8 cellular contexts compared by ENCODE assay signal in genomic region chr14:96098309-96098998, GRCh38. TPM values are rescaled to one million over a fixed set of nuclear protein-coding genes. Genes with fewer than 3 reads are reported as not detected.
DNase-seq lines count a peak whose midpoint lies in the region; ATAC-seq and TF ChIP-seq lines count a peak whose summit lies in the region.

No MANE protein-coding gene starts in this region.

- no peaks in the 10 kb centered on the region for H3K9me3 ChIP-seq in Caco-2
- H3K9me3 ChIP-seq in breast epithelium: no peaks in the 10 kb centered on the region

- H3K27me3 Mint-ChIP-seq in Caco-2 (ENCODE audit: insufficient read depth, unreplicated experiment) (no peaks in the 10 kb centered on the region), CD14-positive monocyte (ENCODE audit: low read depth in 3 of 3) (peaks cover 3 to 6% (median 4%) of the 10 kb centered on the region in 3 donors)
- H3K27me3 Mint-ChIP-seq in T-helper 2 cell treated with Interferon-gamma antibody and Interleukin-4, amounts not matched to agents 5 μg/mL and 100 μg/mL, for 36 hours (ENCODE audit: low read depth): no peaks in the 10 kb centered on the region

- peak; percentile 69 to 81 for TF ChIP-seq CTCF in Caco-2 (IDR thresholded peaks at IDR 0.05; ENCODE audit: insufficient read depth in 1 of 2, low read depth in 1 of 2, low read length in 1 of 2, severe bottlenecking in 1 of 2, unreplicated experiment in 1 of 2)
- peak in 2 of 3 donors; percentile 52 to 72 for TF ChIP-seq CTCF in breast epithelium (IDR thresholded peaks at IDR 0.05)
- TF ChIP-seq CTCF in CD14-positive monocyte (IDR thresholded peaks at IDR 0.05): no peak

- H3K36me3 Mint-ChIP-seq in Caco-2 (ENCODE audit: insufficient read depth, unreplicated experiment) (no peaks in the 10 kb centered on the region), CD14-positive monocyte (no peaks in the 10 kb centered on the region)
- no peaks in the 10 kb centered on the region for H3K36me3 Mint-ChIP-seq in T-helper 2 cell treated with Interferon-gamma antibody and Interleukin-4, amounts not matched to agents 5 μg/mL and 100 μg/mL, for 36 hours (ENCODE audit: low read depth)

- H3K4me3 Mint-ChIP-seq in Caco-2 (ENCODE audit: unreplicated experiment) (no peak overlapping the region), CD14-positive monocyte (no peak overlapping the region)
- no peak overlapping the region for H3K4me3 Mint-ChIP-seq in T-helper 2 cell treated with Interferon-gamma antibody and Interleukin-4, amounts not matched to agents 5 μg/mL and 100 μg/mL, for 36 hours

- no TSS peak for BruUV-seq in Caco-2 (replicated peaks; lab: Mats Ljungman, UMichigan)

- TF ChIP-seq POLR2A in breast epithelium (IDR thresholded peaks at IDR 0.05): no peak

- ATAC-seq in left lobe of liver: peak; percentile 63
- no peak for ATAC-seq in GM19395 (IDR thresholded peaks at IDR 0.05; ENCODE audit: unreplicated experiment)

- H3K4me1 Mint-ChIP-seq in Caco-2 (ENCODE audit: low read depth, unreplicated experiment): peaks cover 8% of the 10 kb centered on the region
- no peaks in the 10 kb centered on the region for H3K4me1 Mint-ChIP-seq in T-helper 2 cell treated with Interferon-gamma antibody and Interleukin-4, amounts not matched to agents 5 μg/mL and 100 μg/mL, for 36 hours (ENCODE audit: low read depth)
- no peaks in the 10 kb centered on the region for H3K4me1 Mint-ChIP-seq in CD14-positive monocyte

- H3K4me3 ChIP-seq in Caco-2 (ENCODE audit: low read depth, low read length) (no peak overlapping the region), breast epithelium (no peak overlapping the region)

- H3K27ac ChIP-seq in breast epithelium: no peak overlapping the region

- H3K36me3 ChIP-seq in Caco-2 (ENCODE audit: control insufficient read depth, insufficient read depth, low read length) (no peaks in the 10 kb centered on the region), breast epithelium (no peaks in the 10 kb centered on the region)

- POLR2A ChIA-PET in Caco-2 (lab: Charles Lee) (interaction anchor here (0.7 kb wide), 1 partner anchor 100 kb away, joined by 3 read pairs; no protein-coding TSS in a partner anchor), HEK293T (lab: Yijun Ruan, JAX) (interaction anchor here (1.4 kb wide), 1 partner anchor 222 kb away, joined by 3 read pairs; the partner anchor contains the start of gene TUNAR)

- no peaks in the 10 kb centered on the region for H3K9me3 Mint-ChIP-seq in Caco-2 (ENCODE audit: unreplicated experiment)
- no peaks in the 10 kb centered on the region for H3K9me3 Mint-ChIP-seq in T-helper 2 cell treated with Interferon-gamma antibody and Interleukin-4, amounts not matched to agents 5 μg/mL and 100 μg/mL, for 36 hours
- no peaks in the 10 kb centered on the region for H3K9me3 Mint-ChIP-seq in CD14-positive monocyte

- CTCF ChIA-PET in Caco-2 (lab: Charles Lee): interaction anchor here (0.7 to 2.1 kb wide), 15 partner anchors 8 to 313 kb away, joined by 3 to 26 read pairs (median 3); partner anchors contain the start of gene BDKRB2
- CTCF ChIA-PET in HEK293T (lab: Yijun Ruan, JAX): interaction anchor here (0.6 to 2.0 kb wide), 10 partner anchors 27 to 538 kb away, joined by 3 to 13 read pairs (median 4); no protein-coding TSS in a partner anchor

- H3K4me1 ChIP-seq in Caco-2 (peaks cover 39% of the 10 kb centered on the region), breast epithelium (no peaks in the 10 kb centered on the region)

- intact Hi-C loops in Caco-2 (cut with micrococcal nuclease; ENCODE audit: unreplicated experiment): loop anchor here (1.0 kb wide), 3 partner anchors 42 to 537 kb away; no protein-coding TSS in a partner anchor
- intact Hi-C loops in breast epithelium (cut with DNase I; ENCODE audit: low total_unique reads): no loop called here
- intact Hi-C loops in CD14-positive monocyte (cut with micrococcal nuclease): no loop called here

- H3K27me3 ChIP-seq in Caco-2 (replicated peaks; ENCODE audit: control insufficient read depth, insufficient read depth, low read length) (no peaks in the 10 kb centered on the region), breast epithelium (no peaks in the 10 kb centered on the region)

- H3K27ac Mint-ChIP-seq in Caco-2 (ENCODE audit: unreplicated experiment) (no peak overlapping the region), CD14-positive monocyte (no peak overlapping the region)
- no peak overlapping the region for H3K27ac Mint-ChIP-seq in T-helper 2 cell treated with Interferon-gamma antibody and Interleukin-4, amounts not matched to agents 5 μg/mL and 100 μg/mL, for 36 hours

- DNase-seq in Caco-2 (peak; percentile 67 to 74), HEK293T (ENCODE audit: extremely low spot score) (peak; percentile 57), NCI-H524 treated with DMSO at 0.1 percent for 48 hours (lab: John Stamatoyannopoulos, UW) (peak; percentile 84), breast epithelium (ENCODE audit: low spot score in 2 of 2) (no peak), left lobe of liver (ENCODE audit: low spot score) (peak; percentile 75), CD14-positive monocyte (ENCODE audit: low spot score) (no peak)
- DNase-seq in T-helper 2 cell treated with Interferon-gamma antibody and Interleukin-4, amounts not matched to agents 5 μg/mL and 100 μg/mL, for 36 hours (ENCODE audit: low spot score): no peak

TF ChIP-seq in HEK293T, 16 proteins besides CTCF, POLR2A, EP300 and RAD21:
- TF ChIP-seq FOXA1 (IDR thresholded peaks at IDR 0.05) (no peak), HDGF (IDR thresholded peaks at IDR 0.05; ENCODE audit: borderline replicate concordance) (no peak), LEF1 (IDR thresholded peaks at IDR 0.05; ENCODE audit: borderline replicate concordance) (no peak)

RNA-seq across cellular contexts. Expression of gene C14orf132, which starts 59.3 kb away (rescaled TPM):
- total RNA-seq in Caco-2 (2022) (0.05 and 0.20 TPM in 2 replicates), breast epithelium (10 to 100 TPM in 2 of 3 donors, 1 to 10 TPM in 1; 6.6 to 13.3 (median 10.8) TPM), left lobe of liver (4.7 TPM)
- not detected for polyA plus RNA-seq in CD14-positive monocyte

Comparison
In these comparisons a context has a peak if more than half of its experiments do, and no peak if none do; other contexts are left out.
1. DNase-seq: peak in Caco-2 (2 of 2), HEK293T (single experiment), NCI-H524 treated with DMSO at 0.1 percent for 48 hours (single experiment) and left lobe of liver (single experiment); none in breast epithelium (0 of 2), T-helper 2 cell treated with Interferon-gamma antibody and Interleukin-4, amounts not matched to agents 5 μg/mL and 100 μg/mL, for 36 hours (single experiment) and CD14-positive monocyte (single experiment).